ENCODE assay signal across 37 cellular contexts in the genomic region with DNA sequence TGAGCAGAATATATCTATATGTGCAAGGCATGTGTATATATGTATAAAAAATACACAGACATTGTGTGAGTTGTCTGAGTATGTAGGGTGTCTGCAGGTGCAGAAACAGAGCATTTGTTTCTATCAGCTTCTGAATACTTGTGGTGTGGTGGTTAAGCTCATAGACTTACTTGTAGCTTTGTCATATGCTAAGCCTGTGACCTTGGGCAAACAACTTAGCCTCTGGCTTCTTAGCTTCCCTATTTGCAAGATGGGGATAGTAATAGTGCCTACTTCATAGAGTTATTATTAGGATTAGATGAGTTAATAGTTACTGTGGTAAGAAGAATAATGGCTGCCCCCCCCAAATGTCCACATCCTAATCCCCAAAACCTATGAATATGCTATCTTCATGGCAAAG. TPM values are rescaled to one million over a fixed set of nuclear protein-coding genes. Genes with fewer than 3 reads are reported as not detected.
"Had no signal": no experiment of that assay in that cellular context is flagged by ENCODE, and none has a peak within 500 bp of the region (broad histone marks: within the 10 kb centered on the region; RNA-seq: fewer than 3 reads in every experiment).

No MANE protein-coding gene starts in this region.

- H3K4me3 Mint-ChIP-seq: activated B cell treated with CpG ODN at 0.5 μM for 24 hours; activated CD4-positive, alpha-beta memory T cell treated with anti-CD3 and anti-CD28 coated beads for 36 hours; activated CD4-positive, alpha-beta T cell treated with anti-CD3 and anti-CD28 coated beads, Interleukin-2, amount 10 ng/mL, durations not matched to agents 24 days and 14 days; activated CD8-positive, alpha-beta T cell treated with anti-CD3 and anti-CD28 coated beads for 36 hours; activated naive CD4-positive, alpha-beta T cell treated with anti-CD3 and anti-CD28 coated beads for 36 hours; activated naive CD8-positive, alpha-beta T cell treated with anti-CD3 and anti-CD28 coated beads for 36 hours; activated T-cell treated with anti-CD3 and anti-CD28 coated beads, Interleukin-2, amount 50 U/mL, for 4 hours; activated T-cell treated with anti-CD3 and anti-CD28 coated beads, Interleukin-2, amount 50 U/mL, for 72 hours; activated T-helper 1 cell treated with anti-CD3 and anti-CD28 coated beads, Interleukin-12 subunit alpha, Interleukin-12 subunit beta, Interleukin-2, Interleukin-4 antibody, amounts not matched to agents 30 ng/mL and 10 ng/mL and 1 ng/mL, durations not matched to agents 14 hours and 24 hours and 36 hours; activated T-helper 17 cell treated with anti-CD3 and anti-CD28 coated beads, Interleukin-2, amount 50 U/mL, for 72 hours; central memory CD8-positive, alpha-beta T cell; T-helper 1 cell treated with Interleukin-12 subunit alpha and Interleukin-12 subunit beta and Interleukin-4 antibody, amounts not matched to agents 30 μg/mL and 1 μg/mL, for 36 hours; T-helper 2 cell treated with Interferon-gamma antibody and Interleukin-4, amounts not matched to agents 5 μg/mL and 100 μg/mL, for 36 hours had no signal

- H3K27ac ChIP-seq: adrenal gland, body of pancreas, brain microvascular endothelial cell, breast epithelium, VCaP had no signal

- H3K9me3 Mint-ChIP-seq: activated B cell treated with CpG ODN at 0.5 μM for 24 hours; activated CD4-positive, alpha-beta memory T cell treated with anti-CD3 and anti-CD28 coated beads for 36 hours; activated CD4-positive, alpha-beta T cell treated with anti-CD3 and anti-CD28 coated beads, Interleukin-2, amount 10 ng/mL, durations not matched to agents 24 days and 14 days; activated CD8-positive, alpha-beta T cell treated with anti-CD3 and anti-CD28 coated beads for 36 hours; activated naive CD4-positive, alpha-beta T cell treated with anti-CD3 and anti-CD28 coated beads for 36 hours; activated naive CD4-positive, alpha-beta T cell treated with anti-CD3 and anti-CD28 coated beads, Interleukin-2, amount 50 U/mL, for 72 hours; activated naive CD8-positive, alpha-beta T cell treated with anti-CD3 and anti-CD28 coated beads for 36 hours; activated T-cell treated with anti-CD3 and anti-CD28 coated beads, Interleukin-2, amount 50 U/mL, for 4 hours; activated T-cell treated with anti-CD3 and anti-CD28 coated beads, Interleukin-2, amount 50 U/mL, for 72 hours; activated T-helper 1 cell treated with anti-CD3 and anti-CD28 coated beads, Interleukin-12 subunit alpha, Interleukin-12 subunit beta, Interleukin-2, Interleukin-4 antibody, amounts not matched to agents 30 ng/mL and 10 ng/mL and 1 ng/mL, durations not matched to agents 14 hours and 24 hours and 36 hours; activated T-helper 17 cell treated with anti-CD3 and anti-CD28 coated beads, Interleukin-2, amount 50 U/mL, for 72 hours; central memory CD8-positive, alpha-beta T cell; T-helper 1 cell treated with Interleukin-12 subunit alpha and Interleukin-12 subunit beta and Interleukin-4 antibody, amounts not matched to agents 30 μg/mL and 1 μg/mL, for 36 hours; T-helper 2 cell treated with Interferon-gamma antibody and Interleukin-4, amounts not matched to agents 5 μg/mL and 100 μg/mL, for 36 hours had no signal

- H3K36me3 ChIP-seq: adrenal gland, brain microvascular endothelial cell, breast epithelium had no signal

- H3K4me3 ChIP-seq: adrenal gland, body of pancreas, breast epithelium had no signal

- H3K36me3 Mint-ChIP-seq: activated CD4-positive, alpha-beta memory T cell treated with anti-CD3 and anti-CD28 coated beads for 36 hours; activated naive CD8-positive, alpha-beta T cell treated with anti-CD3 and anti-CD28 coated beads for 36 hours had no signal

- H3K4me1 ChIP-seq: adrenal gland had no signal

- ATAC-seq: activated CD8-positive, alpha-beta T cell treated with anti-CD3 and anti-CD28 coated beads for 36 hours; activated naive CD4-positive, alpha-beta T cell treated with anti-CD3 and anti-CD28 coated beads, Interleukin-2, amount 50 U/mL, for 72 hours; activated T-cell treated with anti-CD3 and anti-CD28 coated beads, Interleukin-2, amount 50 U/mL, for 4 hours; activated T-cell treated with anti-CD3 and anti-CD28 coated beads, Interleukin-2, amount 50 U/mL, for 72 hours; activated T-helper 17 cell treated with anti-CD3 and anti-CD28 coated beads, Interleukin-2, amount 50 U/mL, for 72 hours; body of pancreas had no signal

- DNase-seq: activated B cell treated with CpG ODN at 0.5 μM for 24 hours; activated CD4-positive, alpha-beta memory T cell treated with anti-CD3 and anti-CD28 coated beads for 36 hours; activated CD4-positive, alpha-beta T cell treated with anti-CD3 and anti-CD28 coated beads for 4 hours; activated CD4-positive, alpha-beta T cell treated with anti-CD3 and anti-CD28 coated beads, Interleukin-2, amount 10 ng/mL, durations not matched to agents 24 days and 14 days; activated CD4-positive, alpha-beta T cell treated with anti-CD3 and anti-CD28 coated beads, Interleukin-2, amount 50 U/mL, for 1 hour; activated CD4-positive, alpha-beta T cell treated with anti-CD3 and anti-CD28 coated beads, Interleukin-2, amount 50 U/mL, for 4 hours; activated CD4-positive, CD25-positive, alpha-beta regulatory T cell treated with anti-CD3 and anti-CD28 coated beads, Interleukin-2, amount 50 U/mL, for 72 hours; activated CD8-positive, alpha-beta memory T cell treated with anti-CD3 and anti-CD28 coated beads, Interleukin-2, amount 50 U/mL, for 4 hours; activated CD8-positive, alpha-beta T cell treated with anti-CD3 and anti-CD28 coated beads for 36 hours; activated effector memory CD4-positive, alpha-beta T cell treated with anti-CD3 and anti-CD28 coated beads, Interleukin-2, amount 50 U/mL, for 16 hours; activated gamma-delta T cell treated with Interleukin-2 at 50 U/mL for 16 hours; activated naive CD4-positive, alpha-beta T cell; activated naive CD4-positive, alpha-beta T cell treated with anti-CD3 and anti-CD28 coated beads for 36 hours; activated naive CD4-positive, alpha-beta T cell treated with anti-CD3 and anti-CD28 coated beads, Interleukin-2, amount 50 U/mL, for 16 hours; activated naive CD8-positive, alpha-beta T cell treated with anti-CD3 and anti-CD28 coated beads for 36 hours; activated T-cell treated with anti-CD3 and anti-CD28 coated beads for 4 hours; activated T-cell treated with anti-CD3 and anti-CD28 coated beads, Interleukin-2, amount 50 U/mL, for 1 hour; activated T-cell treated with anti-CD3 and anti-CD28 coated beads, Interleukin-2, amount 50 U/mL, for 4 hours; activated T-cell treated with anti-CD3 and anti-CD28 coated beads, Interleukin-2, amount 50 U/mL, for 72 hours; adrenal gland; aorta; body of pancreas; brain microvascular endothelial cell; cerebellar nuclear complex; T-helper 1 cell; T-helper 2 cell; T-helper 9 cell had no signal

- H3K27ac Mint-ChIP-seq: activated B cell treated with CpG ODN at 0.5 μM for 24 hours; activated CD4-positive, alpha-beta memory T cell treated with anti-CD3 and anti-CD28 coated beads for 36 hours; activated CD4-positive, alpha-beta T cell treated with anti-CD3 and anti-CD28 coated beads, Interleukin-2, amount 10 ng/mL, durations not matched to agents 24 days and 14 days; activated CD8-positive, alpha-beta T cell treated with anti-CD3 and anti-CD28 coated beads for 36 hours; activated naive CD4-positive, alpha-beta T cell treated with anti-CD3 and anti-CD28 coated beads for 36 hours; activated naive CD4-positive, alpha-beta T cell treated with anti-CD3 and anti-CD28 coated beads, Interleukin-2, amount 50 U/mL, for 72 hours; activated naive CD8-positive, alpha-beta T cell treated with anti-CD3 and anti-CD28 coated beads for 36 hours; activated T-cell treated with anti-CD3 and anti-CD28 coated beads, Interleukin-2, amount 50 U/mL, for 72 hours; activated T-helper 1 cell treated with anti-CD3 and anti-CD28 coated beads, Interleukin-12 subunit alpha, Interleukin-12 subunit beta, Interleukin-2, Interleukin-4 antibody, amounts not matched to agents 30 ng/mL and 10 ng/mL and 1 ng/mL, durations not matched to agents 14 hours and 24 hours and 36 hours; activated T-helper 17 cell treated with anti-CD3 and anti-CD28 coated beads, Interleukin-2, amount 50 U/mL, for 72 hours; T-helper 1 cell treated with Interleukin-12 subunit alpha and Interleukin-12 subunit beta and Interleukin-4 antibody, amounts not matched to agents 30 μg/mL and 1 μg/mL, for 36 hours; T-helper 2 cell treated with Interferon-gamma antibody and Interleukin-4, amounts not matched to agents 5 μg/mL and 100 μg/mL, for 36 hours had no signal

- H3K9me3 ChIP-seq: adrenal gland, body of pancreas, breast epithelium had no signal

RNA-seq across cellular contexts. Expression of a gene that starts 28.2 kb away (rescaled TPM):
- total RNA-seq: activated B cell treated with CpG ODN at 0.5 μM for 24 hours; activated CD4-positive, alpha-beta memory T cell treated with anti-CD3 and anti-CD28 coated beads for 36 hours; activated CD8-positive, alpha-beta memory T cell treated with anti-CD3 and anti-CD28 coated beads for 36 hours; activated CD8-positive, alpha-beta T cell treated with anti-CD3 and anti-CD28 coated beads for 36 hours; activated naive CD4-positive, alpha-beta T cell treated with anti-CD3 and anti-CD28 coated beads for 36 hours; activated naive CD4-positive, alpha-beta T cell treated with anti-CD3 and anti-CD28 coated beads, Interleukin-2, amount 50 U/mL, for 72 hours; activated naive CD8-positive, alpha-beta T cell treated with anti-CD3 and anti-CD28 coated beads for 36 hours; activated T-cell treated with anti-CD3 and anti-CD28 coated beads, Interleukin-2, amount 50 U/mL, for 4 hours; activated T-helper 1 cell treated with anti-CD3 and anti-CD28 coated beads, Interleukin-12 subunit alpha, Interleukin-12 subunit beta, Interleukin-2, Interleukin-4 antibody, amounts not matched to agents 30 ng/mL and 10 ng/mL and 1 ng/mL, durations not matched to agents 14 hours and 24 hours and 36 hours; aorta; cardiac septum had no signal
- polyA plus RNA-seq: aorta had no signal
